In genomic region chr18:74498712-74499629, GRCh38 we compare ENCODE assay signal across 8 cellular contexts. TPM values are rescaled to one million over a fixed set of nuclear protein-coding genes. Genes with fewer than 3 reads are reported as not detected.
DNase-seq lines count a peak whose midpoint lies in the region; ATAC-seq and TF ChIP-seq lines count a peak whose summit lies in the region.

No MANE protein-coding gene starts in this region.

- no peaks in the 10 kb centered on the region for H3K9me3 Mint-ChIP-seq in Caco-2 (ENCODE audit: unreplicated experiment)
- no peaks in the 10 kb centered on the region for H3K9me3 Mint-ChIP-seq in naive thymus-derived CD8-positive, alpha-beta T cell
- no peaks in the 10 kb centered on the region for H3K9me3 Mint-ChIP-seq in stimulated activated naive CD8-positive, alpha-beta T cell treated with anti-CD3 and anti-CD28 coated beads, Interleukin-15, amount 100 ng/mL, for 72 hours

- ATAC-seq in GM21423 (IDR thresholded peaks at IDR 0.05; ENCODE audit: unreplicated experiment), result peak; percentile 30
- peak; percentile 58 to 61 for ATAC-seq in naive thymus-derived CD8-positive, alpha-beta T cell
- peak; percentile 76 for ATAC-seq in stimulated activated naive CD8-positive, alpha-beta T cell treated with anti-CD3 and anti-CD28 coated beads, Interleukin-15, amount 100 ng/mL, for 72 hours

- peaks cover 31% of the 10 kb centered on the region for H3K36me3 Mint-ChIP-seq in Caco-2 (ENCODE audit: insufficient read depth, unreplicated experiment)
- peaks cover 0 to 37% (median 4%) of the 10 kb centered on the region in 3 donors for H3K36me3 Mint-ChIP-seq in naive thymus-derived CD8-positive, alpha-beta T cell

- H3K9me3 ChIP-seq in Caco-2, result no peaks in the 10 kb centered on the region
- H3K9me3 ChIP-seq in duodenal mucosa (ENCODE audit: control insufficient read depth in 1 of 2, low read length in 2 of 2), result no peaks in the 10 kb centered on the region

- CTCF ChIA-PET in Caco-2 (lab: Charles Lee), result no interaction called here

- no peak for DNase-seq in Caco-2
- peak; percentile 63 for DNase-seq in KBM-7
- DNase-seq in activated CD4-positive, alpha-beta T cell treated with anti-CD3 and anti-CD28 coated beads for 4 hours, result peak; percentile 74 to 80
- peak; percentile 56 to 88 (median 69) for DNase-seq in naive thymus-derived CD8-positive, alpha-beta T cell
- DNase-seq in stimulated activated naive CD8-positive, alpha-beta T cell treated with anti-CD3 and anti-CD28 coated beads, Interleukin-15, amount 100 ng/mL, for 72 hours, result peak; percentile 64 to 88
- no peak for DNase-seq in SHP77 treated with DMSO at 0.1 percent for 48 hours (lab: John Stamatoyannopoulos, UW)

- TF ChIP-seq CTCF in Caco-2 (IDR thresholded peaks at IDR 0.05; ENCODE audit: insufficient read depth in 1 of 2, low read depth in 1 of 2, low read length in 1 of 2, severe bottlenecking in 1 of 2, unreplicated experiment in 1 of 2), result no peak

- POLR2A ChIA-PET in Caco-2 (lab: Charles Lee), result no interaction called here
- POLR2A ChIA-PET in naive thymus-derived CD8-positive, alpha-beta T cell (lab: Charles Lee), result interaction anchor here (1.0 to 1.9 kb wide), 5 partner anchors 99 to 710 kb away, joined by 3 to 11 read pairs (median 7); partner anchors contain the start of genes PTGR3 and ZNF407

- H3K4me3 ChIP-seq in Caco-2 (ENCODE audit: low read depth, low read length), result no peak overlapping the region
- H3K4me3 ChIP-seq in duodenal mucosa (ENCODE audit: low read depth in 1 of 2, low read length in 2 of 2), result peak overlapping the region; percentile 54 to 57

- peaks cover 6% of the 10 kb centered on the region for H3K4me1 Mint-ChIP-seq in Caco-2 (ENCODE audit: low read depth, unreplicated experiment)
- peaks cover 30 to 74% (median 60%) of the 10 kb centered on the region in 4 donors for H3K4me1 Mint-ChIP-seq in naive thymus-derived CD8-positive, alpha-beta T cell
- H3K4me1 Mint-ChIP-seq in stimulated activated naive CD8-positive, alpha-beta T cell treated with anti-CD3 and anti-CD28 coated beads, Interleukin-15, amount 100 ng/mL, for 72 hours, result peaks cover 45% of the 10 kb centered on the region

- peak overlapping the region; percentile 55 for H3K27ac Mint-ChIP-seq in Caco-2 (ENCODE audit: unreplicated experiment)
- peak overlapping the region; percentile 94 to 100 (median 98) for H3K27ac Mint-ChIP-seq in naive thymus-derived CD8-positive, alpha-beta T cell
- peak overlapping the region; percentile 98 to 99 for H3K27ac Mint-ChIP-seq in stimulated activated naive CD8-positive, alpha-beta T cell treated with anti-CD3 and anti-CD28 coated beads, Interleukin-15, amount 100 ng/mL, for 72 hours

- no TSS peak for BruUV-seq in Caco-2 (replicated peaks; lab: Mats Ljungman, UMichigan)

- intact Hi-C loops in Caco-2 (cut with micrococcal nuclease; ENCODE audit: unreplicated experiment), result no loop called here

- in situ Hi-C loops in KBM-7 (cut with MboI; ENCODE audit: low pct_unique_long_range_greater_than_20kb, low sequenced_read_pairs), result no loop called here

- H3K27ac ChIP-seq in duodenal mucosa (ENCODE audit: low read depth, low read length), result peak overlapping the region; percentile 72

- H3K27me3 ChIP-seq in Caco-2 (replicated peaks; ENCODE audit: control insufficient read depth, insufficient read depth, low read length) (no peaks in the 10 kb centered on the region), duodenal mucosa (ENCODE audit: control insufficient read depth in 1 of 2, insufficient read depth in 2 of 2, low read length in 2 of 2) (no peaks in the 10 kb centered on the region)

- no peaks in the 10 kb centered on the region for H3K27me3 Mint-ChIP-seq in Caco-2 (ENCODE audit: insufficient read depth, unreplicated experiment)
- H3K27me3 Mint-ChIP-seq in naive thymus-derived CD8-positive, alpha-beta T cell, result no peaks in the 10 kb centered on the region
- H3K27me3 Mint-ChIP-seq in stimulated activated naive CD8-positive, alpha-beta T cell treated with anti-CD3 and anti-CD28 coated beads, Interleukin-15, amount 100 ng/mL, for 72 hours, result no peaks in the 10 kb centered on the region

- H3K4me3 Mint-ChIP-seq in Caco-2 (ENCODE audit: unreplicated experiment), result no peak overlapping the region
- peak overlapping the region; percentile 87 to 97 (median 94) for H3K4me3 Mint-ChIP-seq in naive thymus-derived CD8-positive, alpha-beta T cell
- peak overlapping the region; percentile 87 to 90 for H3K4me3 Mint-ChIP-seq in stimulated activated naive CD8-positive, alpha-beta T cell treated with anti-CD3 and anti-CD28 coated beads, Interleukin-15, amount 100 ng/mL, for 72 hours

- H3K9ac ChIP-seq in duodenal mucosa (ENCODE audit: low read depth in 1 of 2, low read length in 2 of 2), result peak overlapping the region; percentile 36 to 57

- H3K4me1 ChIP-seq in Caco-2 (no peaks in the 10 kb centered on the region), duodenal mucosa (ENCODE audit: control insufficient read depth in 1 of 2, insufficient read depth in 2 of 2, low read length in 2 of 2) (peaks cover 31 to 42% of the 10 kb centered on the region in 2 donors)

- H3K36me3 ChIP-seq in Caco-2 (ENCODE audit: control insufficient read depth, insufficient read depth, low read length) (no peaks in the 10 kb centered on the region; the same call in 1 of the 2 replicates), duodenal mucosa (ENCODE audit: control insufficient read depth in 1 of 2, insufficient read depth in 2 of 2, low read length in 2 of 2) (peaks cover 16 to 27% of the 10 kb centered on the region in 2 donors)

RNA-seq across cellular contexts. Expression of gene CNDP2, which starts 2.8 kb away (rescaled TPM):
- 95.1 and 113 TPM in 2 replicates for total RNA-seq in Caco-2 (2022)
- 100 to 1,000 TPM; 161 to 169 TPM for total RNA-seq in naive thymus-derived CD8-positive, alpha-beta T cell
- polyA plus RNA-seq in naive thymus-derived CD8-positive, alpha-beta T cell, result 100 to 1,000 TPM in 2 of 3 donors, 10 to 100 TPM in 1; 97.0 to 139 (median 111) TPM

RNA-seq across cellular contexts. Expression of gene CNDP1, which starts 35.3 kb away (rescaled TPM):
- 0.48 TPM in 1 of 2 replicates, not detected in the other for total RNA-seq in Caco-2 (2022)
- not detected for total RNA-seq in naive thymus-derived CD8-positive, alpha-beta T cell
- polyA plus RNA-seq in naive thymus-derived CD8-positive, alpha-beta T cell, result not detected

RNA-seq across cellular contexts. Expression of gene DIPK1C, which starts 41.9 kb away (rescaled TPM):
- total RNA-seq in Caco-2 (2022), result not detected in 2 replicates
- total RNA-seq in naive thymus-derived CD8-positive, alpha-beta T cell, result under 1 TPM; 0.11 to 0.13 TPM
- polyA plus RNA-seq in naive thymus-derived CD8-positive, alpha-beta T cell, result under 1 TPM in 1 of 3 donors, not detected in 2; 0.58 TPM

Comparison
In these comparisons a context has a peak if more than half of its experiments do, and no peak if none do; other contexts are left out.
1. DNase-seq: peak in KBM-7 (single experiment), activated CD4-positive, alpha-beta T cell treated with anti-CD3 and anti-CD28 coated beads for 4 hours (2 of 2), naive thymus-derived CD8-positive, alpha-beta T cell (10 of 10) and stimulated activated naive CD8-positive, alpha-beta T cell treated with anti-CD3 and anti-CD28 coated beads, Interleukin-15, amount 100 ng/mL, for 72 hours (2 of 2); none in Caco-2 (0 of 2) and SHP77 treated with DMSO at 0.1 percent for 48 hours (single experiment).
2. Peak in every context shown above with its lines, with median percentiles within 50 percentile points of each other: H3K27ac Mint-ChIP-seq and ATAC-seq.